In the genomic region with DNA sequence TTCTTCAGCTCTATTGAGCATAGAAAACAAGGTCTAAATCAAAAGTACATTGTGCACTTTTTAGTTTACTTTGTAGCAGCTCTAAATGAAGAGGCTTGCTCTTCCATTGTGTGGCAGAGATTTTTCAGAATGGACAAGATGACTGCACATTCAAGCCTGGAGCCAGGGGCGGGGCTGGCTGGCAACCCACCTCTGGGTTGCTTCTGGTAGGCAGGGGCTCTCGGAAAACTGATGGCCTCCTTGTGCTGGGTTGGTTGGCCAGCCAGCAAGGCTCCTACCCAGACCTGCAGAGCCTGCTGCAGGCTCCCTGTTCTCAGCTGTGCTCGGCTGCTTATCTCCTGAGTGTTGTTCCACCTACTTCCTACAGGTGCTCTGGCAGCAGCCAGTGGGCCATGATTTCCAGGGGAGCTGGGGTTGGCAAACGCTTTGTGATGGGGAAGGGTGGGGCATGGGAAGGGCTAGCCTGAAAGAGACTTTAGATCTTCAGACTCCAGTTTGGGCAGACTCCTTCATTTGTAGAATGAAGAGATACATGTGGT, we compare ENCODE assay signal across 30 cellular contexts. TPM values are rescaled to one million over a fixed set of nuclear protein-coding genes. Genes with fewer than 3 reads are reported as not detected.
DNase-seq lines count a peak whose midpoint lies in the region; ATAC-seq, FAIRE-seq and TF ChIP-seq lines count a peak whose summit lies in the region.
"Had no signal": no experiment of that assay in that cellular context is flagged by ENCODE, and none has a peak within 500 bp of the region (broad histone marks: within the 10 kb centered on the region; RNA-seq: fewer than 3 reads in every experiment).

No MANE protein-coding gene starts in this region.

- BruUV-seq in HepG2 (replicated peaks; lab: Mats Ljungman, UMichigan) = no TSS peak

- no peak for TF ChIP-seq POLR2A in HepG2 (IDR thresholded peaks at IDR 0.05; ENCODE audit: insufficient read depth in 1 of 2, low read depth in 2 of 2, low read length in 2 of 2)
- TF ChIP-seq POLR2A in right lobe of liver (IDR thresholded peaks at IDR 0.05) = no peak

- no peak for TF ChIP-seq RAD21 in HepG2 (CRISPR knock-in tag; IDR thresholded peaks at IDR 0.05)

- POLR2A ChIA-PET in HepG2 (lab: Yijun Ruan, JAX) = interaction anchor here (0.9 to 1.2 kb wide), 2 partner anchors 23 to 102 kb away, joined by 3 read pairs; no protein-coding TSS in a partner anchor
- POLR2A ChIA-PET in CD8-positive, alpha-beta memory T cell (lab: Charles Lee) = no interaction called here

- H3K4me3 ChIP-seq in HepG2 (replicated peaks in 1 of 3; ENCODE audit: insufficient read depth in 1 of 3, low read depth in 2 of 3, low read length in 3 of 3) = no peak overlapping the region
- no peak overlapping the region for H3K4me3 ChIP-seq in right lobe of liver
- no peak overlapping the region for H3K4me3 ChIP-seq in CD8-positive, alpha-beta memory T cell (ENCODE audit: low read length)
- H3K4me3 ChIP-seq: breast epithelium, coronary artery, esophagus muscularis mucosa, hepatocyte, SK-N-MC, tibial artery had no signal

- H3K27me3 Mint-ChIP-seq in CD8-positive, alpha-beta memory T cell = peaks cover 12 to 43% of the 10 kb centered on the region in 2 donors
- H3K27me3 Mint-ChIP-seq in natural killer cell (ENCODE audit: low read depth in 2 of 2) = peaks cover 12 to 21% of the 10 kb centered on the region in 2 donors

- TF ChIP-seq EP300 in HepG2 (IDR thresholded peaks at IDR 0.05; ENCODE audit: low read depth in 2 of 2, low read length in 2 of 2) (no peak), HepG2 (CRISPR knock-in tag; IDR thresholded peaks at IDR 0.05; ENCODE audit: borderline replicate concordance) (no peak)

- H3K4me1 Mint-ChIP-seq in CD8-positive, alpha-beta memory T cell = no peaks in the 10 kb centered on the region
- H3K4me1 Mint-ChIP-seq in natural killer cell = no peaks in the 10 kb centered on the region
- H3K4me1 Mint-ChIP-seq: B cell had no signal

- peaks cover 11% of the 10 kb centered on the region; the same call in 1 of the 2 replicates for H3K4me1 ChIP-seq in HepG2 (ENCODE audit: insufficient read depth, low read length)
- H3K4me1 ChIP-seq in right lobe of liver = no peaks in the 10 kb centered on the region
- H3K4me1 ChIP-seq in CD8-positive, alpha-beta memory T cell (ENCODE audit: insufficient read depth, low read length) = no peaks in the 10 kb centered on the region
- H3K4me1 ChIP-seq: breast epithelium, esophagus muscularis mucosa, parathyroid adenoma, tibial artery had no signal

- no peaks in the 10 kb centered on the region for H4K20me1 ChIP-seq in HepG2 (ENCODE audit: insufficient read depth, low read length)

- peaks cover 0 to 5% (median 0%) of the 10 kb centered on the region in 5 donors for H3K9me3 Mint-ChIP-seq in CD8-positive, alpha-beta memory T cell
- no peaks in the 10 kb centered on the region for H3K9me3 Mint-ChIP-seq in natural killer cell
- H3K9me3 Mint-ChIP-seq: effector memory CD8-positive, alpha-beta T cell; natural killer cell treated with Interleukin-12 subunit alpha and Interleukin-12 subunit beta and Interleukin-15 and Interleukin-18, amount 100 ng/mL, for 72 hours; stimulated activated naive CD8-positive, alpha-beta T cell treated with anti-CD3 and anti-CD28 coated beads, Interleukin-15, Interleukin-2, amounts not matched to agents 100 ng/mL and 50 ng/mL, for 24 hours had no signal

- H3K36me3 ChIP-seq in HepG2 (replicated peaks in 1 of 2; ENCODE audit: control insufficient read depth in 1 of 2, insufficient read depth in 2 of 2, low read length in 2 of 2) (no peaks in the 10 kb centered on the region), right lobe of liver (no peaks in the 10 kb centered on the region)
- no peaks in the 10 kb centered on the region for H3K36me3 ChIP-seq in CD8-positive, alpha-beta memory T cell (ENCODE audit: insufficient read depth, low read length)
- H3K36me3 ChIP-seq: breast epithelium, esophagus muscularis mucosa, tibial artery had no signal

- no peak for TF ChIP-seq CTCF in HepG2 (CRISPR knock-in tag; IDR thresholded peaks at IDR 0.05)
- no peak for TF ChIP-seq CTCF in right lobe of liver (IDR thresholded peaks at IDR 0.05)
- peak; percentile 52; the same call in 1 of the 2 replicates for TF ChIP-seq CTCF in VCaP (conservative IDR thresholded peaks at IDR 0.05)
- no peak for TF ChIP-seq CTCF in natural killer cell (IDR thresholded peaks at IDR 0.05)

- peak; percentile 90 for ATAC-seq in HepG2
- no peak for ATAC-seq in right lobe of liver
- ATAC-seq in left colon = peak; percentile 22
- no peak for ATAC-seq in GM18861 (IDR thresholded peaks at IDR 0.05; ENCODE audit: unreplicated experiment)
- ATAC-seq in natural killer cell = no peak
- ATAC-seq: effector memory CD8-positive, alpha-beta T cell; natural killer cell treated with Interleukin-12 subunit alpha and Interleukin-12 subunit beta and Interleukin-15 and Interleukin-18, amount 100 ng/mL, for 72 hours; right cardiac atrium; T-helper 17 cell had no signal

- no peaks in the 10 kb centered on the region for H3K79me2 ChIP-seq in HepG2 (ENCODE audit: insufficient read depth, low read length)
- H3K79me2 ChIP-seq: hepatocyte had no signal

- H3K27ac ChIP-seq in HepG2 (ENCODE audit: extremely low read length, insufficient read depth, low read length) (no peak overlapping the region), right lobe of liver (no peak overlapping the region), VCaP (peak overlapping the region; percentile 62)
- H3K27ac ChIP-seq in CD8-positive, alpha-beta memory T cell (ENCODE audit: low read depth, low read length) = no peak overlapping the region
- H3K27ac ChIP-seq: breast epithelium, coronary artery, esophagus muscularis mucosa, hepatocyte, parathyroid adenoma, RWPE1, SK-N-MC, tibial artery had no signal

- no peak overlapping the region for H3K4me3 Mint-ChIP-seq in CD8-positive, alpha-beta memory T cell
- no peak overlapping the region for H3K4me3 Mint-ChIP-seq in natural killer cell
- H3K4me3 Mint-ChIP-seq: activated T-cell treated with anti-CD3 and anti-CD28 coated beads, Interleukin-2, amount 50 U/mL, for 24 hours; B cell; effector memory CD8-positive, alpha-beta T cell; natural killer cell treated with Interleukin-12 subunit alpha and Interleukin-12 subunit beta and Interleukin-15 and Interleukin-18, amount 100 ng/mL, for 72 hours; stimulated activated naive CD8-positive, alpha-beta T cell treated with anti-CD3 and anti-CD28 coated beads, Interleukin-15, Interleukin-2, amounts not matched to agents 100 ng/mL and 50 ng/mL, for 24 hours; T-helper 17 cell had no signal

- H2AFZ ChIP-seq in HepG2 (ENCODE audit: low read length) = no peak overlapping the region
- H2AFZ ChIP-seq: hepatocyte, parathyroid adenoma had no signal

- no peak overlapping the region for H3K9ac ChIP-seq in HepG2 (ENCODE audit: insufficient read depth, low read depth, low read length)
- H3K9ac ChIP-seq: parathyroid adenoma had no signal

- in situ Hi-C loops in HepG2 (cut with HindIII; ENCODE audit: extremely low pct_ligation_motif_present, low pct_unique_long_range_greater_than_20kb) = loop anchor here (10.0 kb wide), 1 partner anchor 112 kb away; the partner anchor contains the start of gene APEH

- intact Hi-C loops in HepG2 (cut with micrococcal nuclease; ENCODE audit: unreplicated experiment) = no loop called here
- intact Hi-C loops in right lobe of liver (cut with DNase I) = loop anchor here (10.0 kb wide), 2 partner anchors 92 to 978 kb away; no protein-coding TSS in a partner anchor
- intact Hi-C loops in left colon (cut with DNase I, micrococcal nuclease) = no loop called here
- intact Hi-C loops in natural killer cell (cut with micrococcal nuclease) = no loop called here

- H3K36me3 Mint-ChIP-seq in CD8-positive, alpha-beta memory T cell = peaks cover 0 to 8% (median 4%) of the 10 kb centered on the region in 3 donors
- no peaks in the 10 kb centered on the region for H3K36me3 Mint-ChIP-seq in natural killer cell

- H3K27me3 ChIP-seq in HepG2 (ENCODE audit: control insufficient read depth in 1 of 2, insufficient read depth in 2 of 2, low read length in 2 of 2) (no peaks in the 10 kb centered on the region), right lobe of liver (no peaks in the 10 kb centered on the region)
- H3K27me3 ChIP-seq in CD8-positive, alpha-beta memory T cell (ENCODE audit: insufficient read depth, low read length, poor library complexity, severe bottlenecking) = peaks cover 4% of the 10 kb centered on the region
- H3K27me3 ChIP-seq: breast epithelium, esophagus muscularis mucosa, tibial artery had no signal

- no peak for DNase-seq in HepG2 (ENCODE audit: low spot score)
- no peak for DNase-seq in right lobe of liver
- no peak for DNase-seq in left colon
- no peak for DNase-seq in cerebellar cortex (ENCODE audit: low spot score)
- DNase-seq in CD8-positive, alpha-beta memory T cell = no peak
- no peak for DNase-seq in natural killer cell
- DNase-seq: activated CD4-positive, alpha-beta T cell treated with anti-CD3 and anti-CD28 coated beads for 48 hours; activated naive CD4-positive, alpha-beta T cell; activated T-cell treated with anti-CD3 and anti-CD28 coated beads, Interleukin-2, amount 50 U/mL, for 24 hours; COR-L47; DMS79 treated with DMSO at 0.1 percent for 48 hours; effector memory CD8-positive, alpha-beta T cell; NCI-H1694; right cardiac atrium; T-helper 17 cell; tibial artery had no signal

- CTCF ChIA-PET in HepG2 (lab: Yijun Ruan, JAX; ENCODE audit: low intra/inter-chr PET ratio, low total read pairs) = no interaction called here
- CTCF ChIA-PET in CD8-positive, alpha-beta memory T cell (lab: Charles Lee) = interaction anchor here (1.2 to 1.6 kb wide), 2 partner anchors 23 to 106 kb away, joined by 3 to 4 read pairs; no protein-coding TSS in a partner anchor

- WGBS in HepG2 (ENCODE audit: low lambda C conversion rate) = 59% methylated on average over 3 of the region's 4 CpGs
- WGBS in right lobe of liver (ENCODE audit: insufficient coverage, low coverage, low lambda C conversion rate, missing lambda C conversion rate) = 73% methylated on average over 2 of the region's 4 CpGs

- H3K9me3 ChIP-seq in HepG2 (ENCODE audit: low read length) = no peaks in the 10 kb centered on the region
- no peaks in the 10 kb centered on the region for H3K9me3 ChIP-seq in right lobe of liver
- H3K9me3 ChIP-seq in CD8-positive, alpha-beta memory T cell (ENCODE audit: low read length) = no peaks in the 10 kb centered on the region
- H3K9me3 ChIP-seq: breast epithelium, esophagus muscularis mucosa, tibial artery had no signal

- H3K4me2 ChIP-seq in HepG2 (ENCODE audit: low read depth, low read length) = no peak overlapping the region
- H3K4me2 ChIP-seq: hepatocyte had no signal

- H3K27ac Mint-ChIP-seq in CD8-positive, alpha-beta memory T cell = no peak overlapping the region
- no peak overlapping the region for H3K27ac Mint-ChIP-seq in natural killer cell
- H3K27ac Mint-ChIP-seq: activated T-cell treated with anti-CD3 and anti-CD28 coated beads, Interleukin-2, amount 50 U/mL, for 24 hours; B cell; effector memory CD8-positive, alpha-beta T cell; natural killer cell treated with Interleukin-12 subunit alpha and Interleukin-12 subunit beta and Interleukin-15 and Interleukin-18, amount 100 ng/mL, for 72 hours; stimulated activated naive CD8-positive, alpha-beta T cell treated with anti-CD3 and anti-CD28 coated beads, Interleukin-15, Interleukin-2, amounts not matched to agents 100 ng/mL and 50 ng/mL, for 24 hours; T-helper 17 cell had no signal

- FAIRE-seq in HepG2 (lab: Jason Lieb, UNC) = no peak
- FAIRE-seq: A204.1, frontal cortex had no signal

RNA-seq across cellular contexts. Expression of gene BSN, which starts 8.8 kb away (rescaled TPM):
- 0.70 and 0.86 TPM in 2 replicates for total RNA-seq in HepG2 (2016; rRNA removed; fragmentation: Illumina TruSeq; extraction: Trizol)
- total RNA-seq in HepG2 (2016; cell fraction: cytosol; rRNA removed; fragmentation: Illumina TruSeq; extraction: Trizol; ENCODE audit: low read depth) = 0.26 and 0.30 TPM in 2 replicates
- total RNA-seq in HepG2 (2016; cell fraction: insoluble cytoplasmic fraction; rRNA removed; fragmentation: Illumina TruSeq; extraction: Trizol) = 0.67 and 0.71 TPM in 2 replicates
- 0.28 and 0.43 TPM in 2 replicates for total RNA-seq in HepG2 (2016; cell fraction: membrane; rRNA removed; fragmentation: Illumina TruSeq; extraction: Trizol)
- 1.3 and 2.1 TPM in 2 replicates for total RNA-seq in HepG2 (2016; cell fraction: nucleus; rRNA removed; fragmentation: Illumina TruSeq; extraction: Trizol)
- 0.42 and 0.67 TPM in 2 replicates for polyA plus RNA-seq in HepG2 (2011; rRNA removed)
- polyA plus RNA-seq in HepG2 (2011; cell fraction: cytosol; rRNA removed) = 0.23 and 0.25 TPM in 2 replicates
- polyA plus RNA-seq in HepG2 (2011; cell fraction: nucleus; rRNA removed) = 3.3 TPM in 2 replicates
- 0.98 and 1.0 TPM in 2 replicates for polyA plus RNA-seq in HepG2 (2012)
- 0.10 and 0.11 TPM in 2 replicates for polyA plus RNA-seq in HepG2 (2016; cell fraction: cytosol; fragmentation: Illumina TruSeq; extraction: Trizol; ENCODE audit: low read depth)
- polyA plus RNA-seq in HepG2 (2016; cell fraction: insoluble cytoplasmic fraction; fragmentation: Illumina TruSeq; extraction: Trizol; ENCODE audit: low read depth) = 0.40 and 0.68 TPM in 2 replicates
- polyA plus RNA-seq in HepG2 (2016; cell fraction: membrane; fragmentation: Illumina TruSeq; extraction: Trizol; ENCODE audit: low read depth) = 0.08 and 0.10 TPM in 2 replicates
- polyA plus RNA-seq in HepG2 (2016; cell fraction: nucleus; fragmentation: Illumina TruSeq; extraction: Trizol; ENCODE audit: insufficient read depth, low read depth) = 3.5 and 3.9 TPM in 2 replicates
- polyA minus RNA-seq in HepG2 (2011; rRNA and poly(A)+ RNA removed; ENCODE audit: low replicate concordance) = 0.09 and 1.8 TPM in 2 replicates
- polyA minus RNA-seq in HepG2 (2011; cell fraction: cytosol; rRNA and poly(A)+ RNA removed) = 0.88 and 1.1 TPM in 2 replicates
- polyA minus RNA-seq in HepG2 (2011; cell fraction: nucleus; rRNA and poly(A)+ RNA removed) = 1.8 and 2.2 TPM in 2 replicates
- total RNA-seq in right lobe of liver = under 1 TPM; 0.31 to 0.68 (median 0.50) TPM
- total RNA-seq in left colon = under 1 TPM; 0.24 to 0.25 TPM
- under 1 TPM; 0.33 to 0.46 TPM for total RNA-seq in CD8-positive, alpha-beta memory T cell
- polyA plus RNA-seq in CD8-positive, alpha-beta memory T cell = not detected
- under 1 TPM; 0.33 to 0.41 (median 0.35) TPM for total RNA-seq in natural killer cell

Comparison
In these comparisons a context has a peak if more than half of its experiments do, and no peak if none do; other contexts are left out.
1. ATAC-seq: peak in HepG2 (single experiment) and left colon (single experiment); none in right lobe of liver (0 of 4), GM18861 (single experiment) and natural killer cell (0 of 3).
2. intact Hi-C loops: an anchor here in right lobe of liver (10.0 kb wide); none called in HepG2, left colon and natural killer cell.